Comparison of ENCODE assay signal across 27 cellular contexts in the genomic region with DNA sequence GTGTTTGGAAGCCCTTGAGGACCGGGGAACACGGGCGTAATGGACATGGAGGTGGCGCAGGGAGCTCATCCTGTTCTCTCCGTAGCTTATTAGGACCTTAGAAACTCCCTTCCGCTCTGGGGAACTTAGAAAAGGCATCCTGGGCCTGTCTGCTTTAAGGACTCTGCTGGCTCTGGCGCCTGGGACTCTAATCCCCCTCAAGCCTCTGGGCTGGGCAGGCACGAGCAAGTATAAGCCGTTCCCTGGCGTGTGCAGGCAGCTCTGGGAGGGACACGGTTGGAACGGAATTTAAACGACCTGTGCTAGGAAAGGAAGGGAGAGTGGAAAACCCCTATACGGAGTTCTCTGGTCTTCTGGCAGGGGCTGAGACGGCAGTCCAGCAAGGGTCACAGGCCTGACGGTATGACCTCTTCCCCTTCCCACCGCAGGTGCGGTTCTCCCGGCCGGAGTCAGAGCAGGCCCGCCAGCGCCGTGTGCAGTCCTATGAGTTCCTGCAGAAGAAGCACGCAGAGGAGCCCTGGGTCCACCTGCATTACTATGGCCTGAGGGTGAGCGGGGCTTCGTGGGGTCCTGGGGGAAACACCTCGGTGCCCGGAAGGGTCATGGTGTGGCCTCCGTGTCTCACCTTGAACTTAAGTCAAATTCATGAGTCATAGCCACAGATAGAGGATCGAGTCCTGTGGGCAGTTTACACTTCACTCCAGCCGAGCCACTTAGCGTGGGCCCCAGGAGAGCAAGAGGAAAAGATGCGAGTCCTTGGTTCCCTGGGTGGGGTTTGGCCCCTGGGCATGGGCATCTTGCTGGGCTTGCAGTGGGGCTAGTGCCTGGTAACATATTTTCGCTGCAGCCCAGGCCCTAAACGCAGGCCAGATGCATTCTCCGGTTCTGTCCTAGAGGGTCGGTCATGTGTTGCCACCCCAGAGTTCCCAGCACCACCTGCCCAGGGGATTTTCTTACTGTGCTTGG. TPM values are rescaled to one million over a fixed set of nuclear protein-coding genes. Genes with fewer than 3 reads are reported as not detected.
A peak's percentile ranks its signal among the peaks of the same experiment; 100 is the strongest.
DNase-seq lines count a peak whose midpoint lies in the region; ATAC-seq and TF ChIP-seq lines count a peak whose summit lies in the region.
"Had no signal": no experiment of that assay in that cellular context is flagged by ENCODE, and none has a peak within 500 bp of the region (broad histone marks: within the 10 kb centered on the region; RNA-seq: fewer than 3 reads in every experiment).

No MANE protein-coding gene starts in this region.

- H3K4me2 ChIP-seq in mammary epithelial cell (ENCODE audit: insufficient read depth, low read depth, low read length), result peak overlapping the region; percentile 82
- H3K4me2 ChIP-seq in MM.1S (ENCODE audit: low read depth, low read length), result no peak overlapping the region
- H3K4me2 ChIP-seq: hepatocyte had no signal

- H2AFZ ChIP-seq in mammary epithelial cell (ENCODE audit: low read depth, low read length) (peak overlapping the region; percentile 61), MM.1S (ENCODE audit: low read length) (no peak overlapping the region)
- H2AFZ ChIP-seq: GM23248, hepatocyte had no signal

- no peaks in the 10 kb centered on the region for H3K9me2 ChIP-seq in MM.1S (replicated peaks; ENCODE audit: insufficient read depth, low read length)

- peaks cover 21% of the 10 kb centered on the region for H3K36me3 ChIP-seq in mammary epithelial cell (ENCODE audit: insufficient read depth, low read length)
- H3K36me3 ChIP-seq in MM.1S (replicated peaks; ENCODE audit: insufficient read depth, low read length), result peaks cover 6% of the 10 kb centered on the region; the same call in 1 of the 2 replicates

- H3K27me3 Mint-ChIP-seq in activated naive CD4-positive, alpha-beta T cell treated with anti-CD3 and anti-CD28 coated beads for 36 hours (ENCODE audit: low read depth), result no peaks in the 10 kb centered on the region
- H3K27me3 Mint-ChIP-seq: activated CD4-positive, alpha-beta memory T cell treated with anti-CD3 and anti-CD28 coated beads for 36 hours; effector memory CD8-positive, alpha-beta T cell; stimulated activated memory B cell treated with anti-CD40 and anti-IgM and Interleukin-4, amounts not matched to agents 10 μg/mL and 1 μg/mL and 100 μg/mL, for 72 hours; T-cell had no signal

- H3K9me3 Mint-ChIP-seq in activated naive CD4-positive, alpha-beta T cell treated with anti-CD3 and anti-CD28 coated beads, Interleukin-2, amount 50 U/mL, for 72 hours, result no peaks in the 10 kb centered on the region
- H3K9me3 Mint-ChIP-seq in activated naive CD4-positive, alpha-beta T cell treated with anti-CD3 and anti-CD28 coated beads for 36 hours, result no peaks in the 10 kb centered on the region
- H3K9me3 Mint-ChIP-seq: activated CD4-positive, alpha-beta memory T cell treated with anti-CD3 and anti-CD28 coated beads for 36 hours; activated T-cell treated with anti-CD3 and anti-CD28 coated beads, Interleukin-2, amount 50 U/mL, for 4 hours; effector memory CD8-positive, alpha-beta T cell; mesothelial cell of epicardium; nephron; stimulated activated memory B cell treated with anti-CD40 and anti-IgM and Interleukin-4, amounts not matched to agents 10 μg/mL and 1 μg/mL and 100 μg/mL, for 72 hours; T-cell had no signal

- 14% methylated on average over 28 of the region's 37 CpGs for whole genome bisulfite sequencing in mammary epithelial cell (ENCODE audit: low coverage, missing lambda C conversion rate)

- BruUV-seq in mammary epithelial cell (replicated peaks; lab: Mats Ljungman, UMichigan), result no TSS peak

- in situ Hi-C loops in mammary epithelial cell (cut with MboI; ENCODE audit: low sequenced_read_pairs in 2 of 2), result no loop called here

- peak overlapping the region; percentile 6 for H3K9ac ChIP-seq in mammary epithelial cell (ENCODE audit: insufficient read depth, low read length)
- no peak overlapping the region for H3K9ac ChIP-seq in MM.1S (ENCODE audit: low read length)
- H3K9ac ChIP-seq: GM23248 had no signal

- no peak overlapping the region for H3K4me3 Mint-ChIP-seq in activated naive CD4-positive, alpha-beta T cell treated with anti-CD3 and anti-CD28 coated beads for 36 hours
- H3K4me3 Mint-ChIP-seq: activated CD4-positive, alpha-beta memory T cell treated with anti-CD3 and anti-CD28 coated beads for 36 hours; activated T-cell treated with anti-CD3 and anti-CD28 coated beads, Interleukin-2, amount 50 U/mL, for 4 hours; effector memory CD8-positive, alpha-beta T cell; mesothelial cell of epicardium; nephron; stimulated activated memory B cell treated with anti-CD40 and anti-IgM and Interleukin-4, amounts not matched to agents 10 μg/mL and 1 μg/mL and 100 μg/mL, for 72 hours had no signal

- H3K27ac Mint-ChIP-seq in activated naive CD4-positive, alpha-beta T cell treated with anti-CD3 and anti-CD28 coated beads, Interleukin-2, amount 50 U/mL, for 72 hours, result peak overlapping the region; percentile 28 to 79
- H3K27ac Mint-ChIP-seq in activated naive CD4-positive, alpha-beta T cell treated with anti-CD3 and anti-CD28 coated beads for 36 hours, result no peak overlapping the region
- H3K27ac Mint-ChIP-seq: activated CD4-positive, alpha-beta memory T cell treated with anti-CD3 and anti-CD28 coated beads for 36 hours; mesothelial cell of epicardium; nephron; stimulated activated memory B cell treated with anti-CD40 and anti-IgM and Interleukin-4, amounts not matched to agents 10 μg/mL and 1 μg/mL and 100 μg/mL, for 72 hours; T-cell had no signal

- peak overlapping the region; percentile 42 for H3K27ac ChIP-seq in mammary epithelial cell (ENCODE audit: insufficient read depth, low read depth, low read length)
- no peak overlapping the region for H3K27ac ChIP-seq in MM.1S (ENCODE audit: low read length)
- H3K27ac ChIP-seq: C4-2B, GM23248, hepatocyte had no signal

- H3F3A ChIP-seq in MM.1S (ENCODE audit: insufficient read depth, low read length), result no peaks in the 10 kb centered on the region

- no peaks in the 10 kb centered on the region for H4K20me1 ChIP-seq in mammary epithelial cell (ENCODE audit: insufficient read depth, low read length)
- no peaks in the 10 kb centered on the region for H4K20me1 ChIP-seq in MM.1S (ENCODE audit: insufficient read depth, low read length)

- peak in 1 of 2 donors; percentile 21 for DNase-seq in activated naive CD4-positive, alpha-beta T cell treated with anti-CD3 and anti-CD28 coated beads, Interleukin-2, amount 50 U/mL, for 72 hours (ENCODE audit: low spot score in 2 of 2)
- DNase-seq in activated naive CD4-positive, alpha-beta T cell treated with anti-CD3 and anti-CD28 coated beads for 36 hours, result no peak
- DNase-seq in mammary epithelial cell (peak; percentile 88), mesenteric fat pad (ENCODE audit: low spot score) (peak; percentile 75), ureter (ENCODE audit: low spot score) (peak; percentile 67), cortex of kidney (lab: John Stamatoyannopoulos, UW) (no peak), MM.1S (no peak)
- DNase-seq: ACHN; activated CD4-positive, alpha-beta memory T cell treated with anti-CD3 and anti-CD28 coated beads for 36 hours; activated T-cell treated with anti-CD3 and anti-CD28 coated beads, Interleukin-2, amount 50 U/mL, for 4 hours; central memory CD4-positive, alpha-beta T cell; effector memory CD8-positive, alpha-beta T cell; GM23248; kidney; NCI-H1694 treated with DMSO at 0.1 percent for 48 hours; NCI-H226; NK-92 treated with Interleukin-12 subunit alpha and Interleukin-12 subunit beta, amount 100 ng/mL, for 24 hours; Right ventricle myocardium superior; stimulated activated CD4-positive, alpha-beta T cell treated with anti-CD3 and anti-CD28 coated beads, Interleukin-12 subunit alpha, Interleukin-12 subunit beta, amount 100 ng/mL, for 4 hours; T-cell; trophoblast cell had no signal

- H3K4me1 ChIP-seq in mammary epithelial cell (ENCODE audit: insufficient read depth, low read length), result peaks cover 22% of the 10 kb centered on the region
- no peaks in the 10 kb centered on the region for H3K4me1 ChIP-seq in MM.1S (ENCODE audit: low read length)

- dilution Hi-C loops in mammary epithelial cell (cut with HindIII; ENCODE audit: low sequenced_read_pairs), result no loop called here

- no peaks in the 10 kb centered on the region for H3K4me1 Mint-ChIP-seq in activated naive CD4-positive, alpha-beta T cell treated with anti-CD3 and anti-CD28 coated beads for 36 hours (ENCODE audit: low read depth)
- H3K4me1 Mint-ChIP-seq: mesothelial cell of epicardium; nephron; stimulated activated memory B cell treated with anti-CD40 and anti-IgM and Interleukin-4, amounts not matched to agents 10 μg/mL and 1 μg/mL and 100 μg/mL, for 72 hours; T-cell had no signal

- H3K4me3 ChIP-seq in mammary epithelial cell (replicated peaks in 1 of 3; ENCODE audit: insufficient read depth in 1 of 3, low read depth in 2 of 3, low read length in 3 of 3) (peak overlapping the region in 2 of 3 experiments; percentile 5 to 30), MM.1S (ENCODE audit: low read length) (no peak overlapping the region)
- H3K4me3 ChIP-seq: GM23248, hepatocyte had no signal

- ATAC-seq in activated naive CD4-positive, alpha-beta T cell treated with anti-CD3 and anti-CD28 coated beads, Interleukin-2, amount 50 U/mL, for 72 hours, result peak in 1 of 2 donors; percentile 16
- ATAC-seq in HG03565 (IDR thresholded peaks at IDR 0.05; ENCODE audit: unreplicated experiment), result no peak
- ATAC-seq: activated T-cell treated with anti-CD3 and anti-CD28 coated beads, Interleukin-2, amount 50 U/mL, for 4 hours; effector memory CD8-positive, alpha-beta T cell; stimulated activated memory B cell treated with anti-CD40 and anti-IgM and Interleukin-4, amounts not matched to agents 10 μg/mL and 1 μg/mL and 100 μg/mL, for 72 hours; T-cell had no signal

- H3K79me2 ChIP-seq in mammary epithelial cell (ENCODE audit: insufficient read depth, low read length) (peaks cover 3% of the 10 kb centered on the region), MM.1S (ENCODE audit: low read length) (peaks cover 6% of the 10 kb centered on the region; the same call in 1 of the 2 replicates)
- H3K79me2 ChIP-seq: hepatocyte had no signal

- H3K27me3 ChIP-seq in mammary epithelial cell (ENCODE audit: insufficient read depth, low read length) (no peaks in the 10 kb centered on the region), MM.1S (replicated peaks; ENCODE audit: insufficient read depth, low read length) (no peaks in the 10 kb centered on the region)
- H3K27me3 ChIP-seq: hepatocyte had no signal

- peaks cover 0 to 5% of the 10 kb centered on the region in 2 donors for H3K36me3 Mint-ChIP-seq in activated naive CD4-positive, alpha-beta T cell treated with anti-CD3 and anti-CD28 coated beads, Interleukin-2, amount 50 U/mL, for 72 hours
- peaks cover 30% of the 10 kb centered on the region for H3K36me3 Mint-ChIP-seq in activated naive CD4-positive, alpha-beta T cell treated with anti-CD3 and anti-CD28 coated beads for 36 hours (ENCODE audit: low read depth)

- CTCF ChIA-PET in activated naive CD4-positive, alpha-beta T cell treated with anti-CD3 and anti-CD28 coated beads for 36 hours (lab: Charles Lee), result no interaction called here
- CTCF ChIA-PET in mammary epithelial cell (lab: Charles Lee; ENCODE audit: low non-redundant PET), result interaction anchor here (0.7 kb wide), 1 partner anchor 15 kb away, joined by 5 read pairs; no protein-coding TSS in a partner anchor

- intact Hi-C loops in activated naive CD4-positive, alpha-beta T cell treated with anti-CD3 and anti-CD28 coated beads for 36 hours (cut with micrococcal nuclease), result no loop called here
- intact Hi-C loops in mammary epithelial cell (cut with micrococcal nuclease), result loop anchor here (2.0 to 10.0 kb wide), 3 partner anchors 14 to 760 kb away; no protein-coding TSS in a partner anchor

- H3K9me3 ChIP-seq in mammary epithelial cell (replicated peaks; ENCODE audit: insufficient read depth, low read length), result no peaks in the 10 kb centered on the region
- H3K9me3 ChIP-seq in MM.1S (replicated peaks; ENCODE audit: insufficient read depth, low read length), result no peaks in the 10 kb centered on the region

- no peak for TF ChIP-seq CTCF in mammary epithelial cell (conservative IDR thresholded peaks at IDR 0.05 in 1 of 2, IDR thresholded peaks at IDR 0.05 in 1 of 2; ENCODE audit: extremely low read depth in 1 of 2, insufficient read depth in 1 of 2, low read depth in 1 of 2, low read length in 2 of 2)
- no peak for TF ChIP-seq CTCF in MM.1S (IDR thresholded peaks at IDR 0.05; ENCODE audit: low read length)

RNA-seq across cellular contexts. Expression of a gene that starts 17.7 kb away (rescaled TPM):
- 10 to 100 TPM; 50.3 to 75.4 TPM for total RNA-seq in activated naive CD4-positive, alpha-beta T cell treated with anti-CD3 and anti-CD28 coated beads, Interleukin-2, amount 50 U/mL, for 72 hours
- total RNA-seq in activated naive CD4-positive, alpha-beta T cell treated with anti-CD3 and anti-CD28 coated beads for 36 hours, result 10 to 100 TPM; 72.9 to 74.7 TPM
- total RNA-seq in mammary epithelial cell (10 to 100 TPM; 22.7 to 41.1 TPM), mesenteric fat pad (50.8 TPM), ureter (87.9 TPM)
- 50.3 TPM for polyA plus RNA-seq in mammary epithelial cell
- 213 TPM for polyA minus RNA-seq in mammary epithelial cell

RNA-seq across cellular contexts. Expression of a gene that starts 59.5 kb away (rescaled TPM):
- total RNA-seq in activated naive CD4-positive, alpha-beta T cell treated with anti-CD3 and anti-CD28 coated beads, Interleukin-2, amount 50 U/mL, for 72 hours, result 10 to 100 TPM; 26.8 to 44.4 TPM
- 10 to 100 TPM; 42.5 to 42.8 TPM for total RNA-seq in activated naive CD4-positive, alpha-beta T cell treated with anti-CD3 and anti-CD28 coated beads for 36 hours
- total RNA-seq in mammary epithelial cell (10 to 100 TPM; 31.3 to 32.3 TPM), mesenteric fat pad (24.8 TPM), ureter (50.1 TPM)
- polyA plus RNA-seq in mammary epithelial cell, result 27.2 TPM
- 14.1 TPM for polyA minus RNA-seq in mammary epithelial cell

Comparison
In these comparisons a context has a peak if more than half of its experiments do, and no peak if none do; other contexts are left out.
1. DNase-seq: peak in mammary epithelial cell (single experiment), mesenteric fat pad (single experiment) and ureter (single experiment); none in activated naive CD4-positive, alpha-beta T cell treated with anti-CD3 and anti-CD28 coated beads for 36 hours (single experiment), cortex of kidney (single experiment) and MM.1S (single experiment).